Comparison of ENCODE assay signal across 10 cellular contexts in genomic region chr13:46134961-46135522, GRCh38. TPM values are rescaled to one million over a fixed set of nuclear protein-coding genes. Genes with fewer than 3 reads are reported as not detected.
DNase-seq lines count a peak whose midpoint lies in the region; ATAC-seq, FAIRE-seq and TF ChIP-seq lines count a peak whose summit lies in the region.
"Had no signal": no experiment of that assay in that cellular context is flagged by ENCODE, and none has a peak within 500 bp of the region (broad histone marks: within the 10 kb centered on the region; RNA-seq: fewer than 3 reads in every experiment).

No MANE protein-coding gene starts in this region.

- no peaks in the 10 kb centered on the region; the same call in 1 of the 2 replicates for H4K20me1 ChIP-seq in GM12878 (ENCODE audit: control insufficient read depth, insufficient read depth)

- H3K27ac Mint-ChIP-seq in naive thymus-derived CD8-positive, alpha-beta T cell: peak overlapping the region; percentile 72 to 94 (median 84)

- H3K9me3 Mint-ChIP-seq in naive thymus-derived CD8-positive, alpha-beta T cell: no peaks in the 10 kb centered on the region

- RAD21 ChIA-PET in GM12878 (lab: Charles Lee; ENCODE audit: unreplicated experiment): no interaction called here

- H2AFZ ChIP-seq in GM12878 (ENCODE audit: control insufficient read depth, low read depth, low read length): no peak overlapping the region

- H3K27ac ChIP-seq in GM12878 (ENCODE audit: control insufficient read depth, insufficient read depth): no peak overlapping the region

- POLR2A ChIA-PET in GM12878 (lab: Charles Lee): interaction anchor here (0.6 to 0.7 kb wide), 5 partner anchors 149 to 1195 kb away, joined by 4 to 6 read pairs (median 5); no protein-coding TSS in a partner anchor
- POLR2A ChIA-PET in naive thymus-derived CD8-positive, alpha-beta T cell (lab: Charles Lee): interaction anchor here (0.6 to 0.7 kb wide), 3 partner anchors 11 to 730 kb away, joined by 3 to 8 read pairs (median 3); no protein-coding TSS in a partner anchor

- TF ChIP-seq POLR2A in GM12892 (IDR thresholded peaks at IDR 0.05; ENCODE audit: low read depth, low read length): peak; percentile 63
- TF ChIP-seq POLR2A in GM12878 (IDR thresholded peaks at IDR 0.05; ENCODE audit: low read depth, low read length): peak; percentile 46; the same call in 1 of the 2 replicates

- intact Hi-C loops in GM12878 (cut with micrococcal nuclease; ENCODE audit: unreplicated experiment): no loop called here

- no peaks in the 10 kb centered on the region for H3K4me1 ChIP-seq in GM12878 (ENCODE audit: control insufficient read depth, insufficient read depth, low read length)

- TF ChIP-seq EP300 in GM12878 (IDR thresholded peaks at IDR 0.05; ENCODE audit: borderline replicate concordance in 1 of 2, control insufficient read depth in 1 of 2, low read depth in 2 of 2, low read length in 2 of 2): no peak

- no peaks in the 10 kb centered on the region for H3K27me3 ChIP-seq in GM12878 (replicated peaks in 1 of 2; ENCODE audit: control insufficient read depth in 2 of 2, insufficient read depth in 2 of 2, low read length in 1 of 2)

- in situ Hi-C loops in GM12878 (cut with MboI): no loop called here

- H3K4me3 Mint-ChIP-seq in naive thymus-derived CD8-positive, alpha-beta T cell: no peak overlapping the region

- CTCF ChIA-PET in GM12878 (lab: Yijun Ruan, JAX): interaction anchor here (0.6 to 1.4 kb wide), 4 partner anchors 8 to 92 kb away, joined by 3 to 5 read pairs (median 3); no protein-coding TSS in a partner anchor

- peak; percentile 42 for ATAC-seq in GM12878
- ATAC-seq in naive thymus-derived CD8-positive, alpha-beta T cell: no peak

- DNase-seq in GM12892 (ENCODE audit: insufficient read length): no peak
- peak; percentile 83 for DNase-seq in NCI-H2029 (lab: John Stamatoyannopoulos, UW)
- DNase-seq in GM12878 (ENCODE audit: low read depth, low spot score): no peak
- no peak for DNase-seq in naive thymus-derived CD8-positive, alpha-beta T cell
- no peak for DNase-seq in activated gamma-delta T cell (lab: John Stamatoyannopoulos, UW)
- DNase-seq in SHP77 treated with DMSO at 0.1 percent for 48 hours (lab: John Stamatoyannopoulos, UW): no peak
- no peak for DNase-seq in amniotic stem cell (lab: John Stamatoyannopoulos, UW)
- DNase-seq in globus pallidus (ENCODE audit: low spot score): no peak
- DNase-seq: cerebellar nuclear complex had no signal

- no peaks in the 10 kb centered on the region for H3K9me3 ChIP-seq in GM12878 (replicated peaks; ENCODE audit: control insufficient read depth, insufficient read depth, low read length)

- FAIRE-seq in GM12892 (lab: Jason Lieb, UNC): peak; percentile 54
- FAIRE-seq in GM12878 (lab: Jason Lieb, UNC): no peak

- TF ChIP-seq CTCF in GM12878 (IDR thresholded peaks at IDR 0.05 in 2 of 3, conservative IDR thresholded peaks at IDR 0.05 in 1 of 3; ENCODE audit: control insufficient read depth in 2 of 3, extremely low read depth in 1 of 3, insufficient read depth in 1 of 3, low read depth in 3 of 3, low read length in 3 of 3): no peak

- H3K36me3 Mint-ChIP-seq in naive thymus-derived CD8-positive, alpha-beta T cell: peaks cover 5 to 96% (median 26%) of the 10 kb centered on the region in 3 donors

- H3K9ac ChIP-seq in GM12878 (ENCODE audit: control insufficient read depth, insufficient read depth, low read length): no peak overlapping the region

- no peak for TF ChIP-seq RAD21 in GM12878 (IDR thresholded peaks at IDR 0.05; ENCODE audit: insufficient read depth, low read depth, low read length)

- H3K4me2 ChIP-seq in GM12878 (ENCODE audit: control insufficient read depth, insufficient read depth): no peak overlapping the region

- WGBS in GM12878 (ENCODE audit: insufficient coverage, insufficient replicate concordance, low lambda C conversion rate, missing lambda C conversion rate): 61% methylated on average over 4 of the region's 4 CpGs

- H3K79me2 ChIP-seq in GM12878 (ENCODE audit: control insufficient read depth, insufficient read depth, low read length): no peaks in the 10 kb centered on the region

- SMC1A ChIA-PET in GM12878 (lab: Charles Lee; ENCODE audit: uncharacterized antibody, unreplicated experiment): interaction anchor here (0.7 to 1.9 kb wide), 7 partner anchors 8 to 219 kb away, joined by 3 to 5 read pairs (median 3); no protein-coding TSS in a partner anchor

- no TSS peak for BruUV-seq in GM12878 (replicated peaks; lab: Mats Ljungman, UMichigan)

- H3K4me1 Mint-ChIP-seq in naive thymus-derived CD8-positive, alpha-beta T cell: peaks cover 9 to 20% (median 14%) of the 10 kb centered on the region in 4 donors

- H3K4me3 ChIP-seq in GM12878: no peak overlapping the region

- no peaks in the 10 kb centered on the region for H3K27me3 Mint-ChIP-seq in naive thymus-derived CD8-positive, alpha-beta T cell

- H3K36me3 ChIP-seq in GM12878 (ENCODE audit: control insufficient read depth in 2 of 2, insufficient read depth in 2 of 2, low read length in 1 of 2): peaks cover 34 to 59% of the 10 kb centered on the region in 2 experiments

TF ChIP-seq in GM12878, 131 proteins besides CTCF, POLR2A, EP300 and RAD21:
- TF ChIP-seq ELK1 (IDR thresholded peaks at IDR 0.05; ENCODE audit: low read depth, low read length) (no peak), POLR2AphosphoS5 (IDR thresholded peaks at IDR 0.05; ENCODE audit: low read length) (peak; percentile 63)

RNA-seq across cellular contexts. Expression of gene CPB2, which starts 30.2 kb away (rescaled TPM):
- 0.21 TPM for polyA plus RNA-seq in GM12892 (2012; ENCODE audit: missing spikeins)
- not detected in 2 replicates for total RNA-seq in GM12878 (2013; cell fraction: nucleolus; rRNA removed)
- total RNA-seq in GM12878 (2014; rRNA removed) (not detected in 2 replicates), GM12878 (2014; rRNA removed; fragmentation: Illumina TruSeq; extraction: Trizol) (not detected in 2 replicates), GM12878 (2021) (0.13 and 0.16 TPM in 2 replicates)
- polyA plus RNA-seq in GM12878 (2011; ENCODE audit: low read depth): not detected
- polyA plus RNA-seq in GM12878 (2011; rRNA removed) (not detected in 2 replicates), GM12878 (2014; fragmentation: Illumina TruSeq; extraction: Trizol) (0.07 TPM in 1 of 2 replicates, not detected in the other), GM12878 (2014; fragmentation: Nextera tagmentation; extraction: Ambion mirVana) (under 1 TPM; 0.05 to 0.22 TPM), GM12878 (2014; rRNA removed) (0.05 and 0.14 TPM in 2 replicates), GM12878 (2016; fragmentation: Nextera tagmentation; extraction: Ambion mirVana) (under 1 TPM; 0.56 to 0.87 TPM)
- polyA plus RNA-seq in GM12878 (2011; cell fraction: cytosol; rRNA removed): not detected in 2 replicates
- not detected in 2 replicates for polyA plus RNA-seq in GM12878 (2011; cell fraction: nucleus; rRNA removed)
- not detected in 2 replicates for polyA plus RNA-seq in GM12878 (2012)
- polyA minus RNA-seq in GM12878 (2011; rRNA and poly(A)+ RNA removed): not detected in 2 replicates
- polyA minus RNA-seq in GM12878 (2011; cell fraction: cytosol; rRNA and poly(A)+ RNA removed): not detected in 2 replicates
- not detected in 2 replicates for polyA minus RNA-seq in GM12878 (2011; cell fraction: nucleus; rRNA and poly(A)+ RNA removed)
- total RNA-seq in naive thymus-derived CD8-positive, alpha-beta T cell: not detected
- under 1 TPM in 1 of 3 donors, not detected in 2; 0.12 TPM for polyA plus RNA-seq in naive thymus-derived CD8-positive, alpha-beta T cell
- total RNA-seq: lung microvascular endothelial cell had no signal

RNA-seq across cellular contexts. Expression of gene LCP1, which starts 46.9 kb away (rescaled TPM):
- polyA plus RNA-seq in GM12892 (2012; ENCODE audit: missing spikeins): 1,187 TPM
- 630 and 672 TPM in 2 replicates for total RNA-seq in GM12878 (2013; cell fraction: nucleolus; rRNA removed)
- total RNA-seq in GM12878 (2014; rRNA removed) (1,359 and 1,536 TPM in 2 replicates), GM12878 (2014; rRNA removed; fragmentation: Illumina TruSeq; extraction: Trizol) (1,765 and 1,770 TPM in 2 replicates), GM12878 (2021) (1,593 and 1,649 TPM in 2 replicates)
- polyA plus RNA-seq in GM12878 (2011; ENCODE audit: low read depth): 790 TPM
- polyA plus RNA-seq in GM12878 (2011; rRNA removed) (1,518 and 1,924 TPM in 2 replicates), GM12878 (2014; fragmentation: Illumina TruSeq; extraction: Trizol) (2,201 and 2,644 TPM in 2 replicates), GM12878 (2014; fragmentation: Nextera tagmentation; extraction: Ambion mirVana) (1,000 to 10,000 TPM in 1 of 2 experiments, 100 to 1,000 TPM in 1; 775 to 1,062 TPM), GM12878 (2014; rRNA removed) (1,106 and 1,239 TPM in 2 replicates), GM12878 (2016; fragmentation: Nextera tagmentation; extraction: Ambion mirVana) (1,000 to 10,000 TPM; 1,617 to 1,624 TPM)
- polyA plus RNA-seq in GM12878 (2011; cell fraction: cytosol; rRNA removed): 938 and 1,004 TPM in 2 replicates
- 570 and 928 TPM in 2 replicates for polyA plus RNA-seq in GM12878 (2011; cell fraction: nucleus; rRNA removed)
- 792 and 882 TPM in 2 replicates for polyA plus RNA-seq in GM12878 (2012)
- polyA minus RNA-seq in GM12878 (2011; rRNA and poly(A)+ RNA removed): 1,516 and 1,624 TPM in 2 replicates
- polyA minus RNA-seq in GM12878 (2011; cell fraction: cytosol; rRNA and poly(A)+ RNA removed): 490 and 574 TPM in 2 replicates
- 248 and 443 TPM in 2 replicates for polyA minus RNA-seq in GM12878 (2011; cell fraction: nucleus; rRNA and poly(A)+ RNA removed)
- total RNA-seq in naive thymus-derived CD8-positive, alpha-beta T cell: 100 to 1,000 TPM; 391 to 409 TPM
- polyA plus RNA-seq in naive thymus-derived CD8-positive, alpha-beta T cell: 1,000 to 10,000 TPM in 1 of 3 donors, 100 to 1,000 TPM in 2; 834 to 1,034 (median 852) TPM
- total RNA-seq: lung microvascular endothelial cell had no signal
